In the genomic region with DNA sequence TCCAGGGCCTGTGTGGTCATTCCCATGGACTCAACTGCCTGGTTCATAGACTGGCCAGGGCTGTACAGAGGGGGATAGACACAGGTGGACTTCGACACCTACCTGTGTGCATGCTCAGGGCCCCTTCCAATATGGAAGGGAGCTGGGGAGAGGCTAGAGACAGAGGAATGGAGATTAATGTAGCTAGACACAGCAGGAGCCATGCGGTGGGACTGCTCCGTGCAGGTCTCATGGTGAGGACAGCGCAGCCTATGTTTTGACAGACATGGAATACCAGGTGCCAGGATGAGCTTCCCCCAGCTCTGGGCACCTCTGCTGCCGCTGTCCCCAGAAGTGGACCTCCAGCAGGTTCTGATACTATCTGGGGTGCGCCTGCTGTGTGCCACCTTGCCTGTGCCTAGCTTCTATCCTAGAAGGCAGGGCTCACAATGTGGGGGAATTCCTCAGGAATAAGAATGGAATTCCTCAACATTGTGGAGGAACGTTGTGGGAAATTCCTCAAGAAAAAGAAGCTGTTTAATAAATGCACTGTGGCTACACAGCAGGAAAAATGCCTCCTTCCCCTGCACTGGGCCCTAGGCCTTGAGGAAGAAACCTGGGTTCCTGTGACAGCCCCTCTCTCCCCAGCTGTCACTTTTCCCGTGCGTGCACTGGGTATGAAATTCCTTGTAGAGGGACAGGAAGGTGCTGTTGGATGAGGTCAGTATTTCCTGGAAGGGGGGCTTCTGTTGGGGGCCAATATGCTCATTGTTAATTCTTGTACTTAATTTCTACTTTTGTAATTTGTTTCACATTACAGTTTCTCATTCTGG, we compare ENCODE assay signal across 27 cellular contexts. TPM values are rescaled to one million over a fixed set of nuclear protein-coding genes. Genes with fewer than 3 reads are reported as not detected.
A peak's percentile ranks its signal among the peaks of the same experiment; 100 is the strongest.
DNase-seq lines count a peak whose midpoint lies in the region; TF ChIP-seq lines count a peak whose summit lies in the region.
"Had no signal": no experiment of that assay in that cellular context is flagged by ENCODE, and none has a peak within 500 bp of the region (broad histone marks: within the 10 kb centered on the region; RNA-seq: fewer than 3 reads in every experiment).

No MANE protein-coding gene starts in this region.

- no peak overlapping the region for H3K4me2 ChIP-seq in neuronal stem cell (ENCODE audit: insufficient read depth, low read length, poor library complexity, severe bottlenecking)
- H3K4me2 ChIP-seq: A549, PC-9 had no signal

- H3K4ac ChIP-seq in neuronal stem cell (ENCODE audit: low read length), result no peak overlapping the region

- no peak overlapping the region for H2BK12ac ChIP-seq in neuronal stem cell (ENCODE audit: low read length)

- peaks cover 43% of the 10 kb centered on the region for H3K4me1 ChIP-seq in left ventricle myocardium inferior
- peaks cover 0 to 24% of the 10 kb centered on the region in 2 donors for H3K4me1 ChIP-seq in right atrium auricular region
- H3K4me1 ChIP-seq in neuronal stem cell (ENCODE audit: control insufficient read depth in 2 of 2, insufficient read depth in 1 of 2, low read depth in 1 of 2, low read length in 2 of 2), result no peaks in the 10 kb centered on the region
- H3K4me1 ChIP-seq in vagina, result peaks cover 81% of the 10 kb centered on the region
- H3K4me1 ChIP-seq: A549, uterus had no signal

- no peak overlapping the region for H3K9ac ChIP-seq in neuronal stem cell (ENCODE audit: low read depth, low read length, poor library complexity)

- H3K79me1 ChIP-seq in neuronal stem cell (ENCODE audit: low read depth, low read length), result no peaks in the 10 kb centered on the region

- no CpG with 5 or more reads among the region's 9 CpGs for WGBS in neuronal stem cell (ENCODE audit: extremely low coverage in 2 of 2, insufficient read length in 2 of 2, insufficient replicate concordance in 1 of 2), 2 donors

- H3K4me3 ChIP-seq in left ventricle myocardium inferior (no peak overlapping the region), right atrium auricular region (no peak overlapping the region), fibroblast of pulmonary artery (replicated peaks; ENCODE audit: low read depth, low read length) (peak overlapping the region; percentile 6), neuronal stem cell (ENCODE audit: low read length in 2 of 2) (no peak overlapping the region), vagina (no peak overlapping the region)
- H3K4me3 ChIP-seq: A549, PC-9, uterus had no signal

- intact Hi-C loops in left ventricle myocardium inferior (cut with micrococcal nuclease), result no loop called here
- intact Hi-C loops in vagina (cut with DNase I), result no loop called here

- TF ChIP-seq CTCF in left ventricle myocardium inferior (IDR thresholded peaks at IDR 0.05; ENCODE audit: borderline replicate concordance) (no peak), right atrium auricular region (IDR thresholded peaks at IDR 0.05) (no peak), fibroblast of pulmonary artery (IDR thresholded peaks at IDR 0.05; ENCODE audit: low read length, missing control alignments) (no peak), vagina (IDR thresholded peaks at IDR 0.05) (no peak)

- DNase-seq in left ventricle myocardium inferior (no peak), right atrium auricular region (ENCODE audit: low spot score) (no peak), fibroblast of pulmonary artery (ENCODE audit: low read depth) (no peak), neuronal stem cell (ENCODE audit: low spot score) (no peak), vagina (ENCODE audit: extremely low spot score in 2 of 2) (no peak), T-helper 9 cell (no peak), inferior parietal cortex (ENCODE audit: extremely low spot score) (no peak), NCI-H2081 treated with DMSO at 0.1 percent for 48 hours (lab: John Stamatoyannopoulos, UW) (no peak)
- DNase-seq: activated CD4-positive, alpha-beta T cell treated with anti-CD3 and anti-CD28 coated beads for 1 hour; activated CD8-positive, alpha-beta T cell treated with anti-CD3 and anti-CD28 coated beads, Interleukin-2, amount 10 ng/mL, durations not matched to agents 7 days and 5 days; activated naive CD4-positive, alpha-beta T cell treated with anti-CD3 and anti-CD28 coated beads, Interleukin-2, amount 50 U/mL, for 16 hours; amniotic stem cell; CD4-positive, alpha-beta memory T cell; DND-41; Karpas-422; kidney; NCI-H1417 treated with DMSO at 0.1 percent for 48 hours; NCI-H2081; NCI-H226; NCI-H69; PC-9; substantia nigra; uterus had no signal

- H3K27ac ChIP-seq in left ventricle myocardium inferior (replicated peaks) (peak overlapping the region; percentile 58), right atrium auricular region (peak overlapping the region in 1 of 2 donors; percentile 16), neuronal stem cell (replicated peaks; ENCODE audit: low read length) (no peak overlapping the region), vagina (peak overlapping the region; percentile 68)
- H3K27ac ChIP-seq: A549, neutrophil, PC-9, uterus had no signal

- H4K91ac ChIP-seq in neuronal stem cell (ENCODE audit: low read depth, low read length, poor library complexity), result no peak overlapping the region

- no peak overlapping the region for H2BK15ac ChIP-seq in neuronal stem cell (ENCODE audit: low read length)

- no peak overlapping the region for H2AFZ ChIP-seq in neuronal stem cell (ENCODE audit: low read length)
- H2AFZ ChIP-seq: PC-9 had no signal

- no peak overlapping the region for H2BK120ac ChIP-seq in neuronal stem cell (ENCODE audit: low read depth, low read length)

- H3K27me3 ChIP-seq in left ventricle myocardium inferior (ENCODE audit: low read depth) (no peaks in the 10 kb centered on the region), right atrium auricular region (no peaks in the 10 kb centered on the region), neuronal stem cell (ENCODE audit: control insufficient read depth in 3 of 3, insufficient read depth in 3 of 3, low read depth in 1 of 3, low read length in 3 of 3) (no peaks in the 10 kb centered on the region), vagina (no peaks in the 10 kb centered on the region)
- H3K27me3 ChIP-seq: neutrophil, uterus had no signal

- no peak overlapping the region for H3K14ac ChIP-seq in neuronal stem cell (ENCODE audit: low read length)

- peaks cover 30% of the 10 kb centered on the region for H3K36me3 ChIP-seq in left ventricle myocardium inferior
- peaks cover 31% of the 10 kb centered on the region for H3K36me3 ChIP-seq in right atrium auricular region
- no peaks in the 10 kb centered on the region for H3K36me3 ChIP-seq in neuronal stem cell (replicated peaks in 1 of 2; ENCODE audit: control insufficient read depth in 2 of 2, insufficient read depth in 2 of 2, low read length in 2 of 2)
- peaks cover 0 to 19% of the 10 kb centered on the region in 2 donors for H3K36me3 ChIP-seq in vagina
- H3K36me3 ChIP-seq: uterus had no signal

- no peak overlapping the region for H2BK5ac ChIP-seq in neuronal stem cell (ENCODE audit: low read length)

- H3K9me3 ChIP-seq in left ventricle myocardium inferior (replicated peaks) (peaks cover 50% of the 10 kb centered on the region), right atrium auricular region (peaks cover 0 to 41% of the 10 kb centered on the region in 2 donors), neuronal stem cell (replicated peaks in 1 of 2; ENCODE audit: control insufficient read depth in 2 of 2, insufficient read depth in 1 of 2, low read depth in 1 of 2, low read length in 2 of 2) (peaks cover 3 to 8% of the 10 kb centered on the region in 2 donors), vagina (no peaks in the 10 kb centered on the region)
- H3K9me3 ChIP-seq: neutrophil, uterus had no signal

- no peak for TF ChIP-seq POLR2A in vagina (IDR thresholded peaks at IDR 0.05)

- H4K8ac ChIP-seq in neuronal stem cell (ENCODE audit: low read depth, low read length), result no peak overlapping the region

- no peak overlapping the region for H3K23ac ChIP-seq in neuronal stem cell (ENCODE audit: low read depth, low read length, poor library complexity)

- peak overlapping the region; percentile 13 for H3K18ac ChIP-seq in neuronal stem cell (ENCODE audit: low read length)

- no peak overlapping the region for H2AK5ac ChIP-seq in neuronal stem cell (ENCODE audit: low read depth, low read length)

RNA-seq across cellular contexts. Expression of gene IL1R1, which starts 7.3 kb away (rescaled TPM):
- total RNA-seq in left ventricle myocardium inferior, result 22.6 TPM
- total RNA-seq in right atrium auricular region, result 10 to 100 TPM; 28.7 to 86.2 TPM
- 0.32 TPM for polyA plus RNA-seq in neuronal stem cell (2013, experiment 1 of 2)
- 0.25 TPM for polyA plus RNA-seq in neuronal stem cell (2013, experiment 2 of 2)
- 79.6 TPM for total RNA-seq in vagina
- total RNA-seq: activated CD8-positive, alpha-beta T cell treated with anti-CD3 and anti-CD28 coated beads, Interleukin-2, amount 10 ng/mL, durations not matched to agents 7 days and 5 days had no signal

RNA-seq across cellular contexts. Expression of gene IL1RL2, which starts 37.0 kb away (rescaled TPM):
- total RNA-seq in left ventricle myocardium inferior (0.30 TPM), right atrium auricular region (under 1 TPM in 1 of 2 donors, not detected in 1; 0.55 TPM), vagina (5.2 TPM)
- not detected for polyA plus RNA-seq in neuronal stem cell (2013, experiment 1 of 2)
- polyA plus RNA-seq in neuronal stem cell (2013, experiment 2 of 2), result not detected
- total RNA-seq: activated CD8-positive, alpha-beta T cell treated with anti-CD3 and anti-CD28 coated beads, Interleukin-2, amount 10 ng/mL, durations not matched to agents 7 days and 5 days; sciatic nerve; T-helper 2 cell treated with Interferon-gamma antibody and Interleukin-4, amounts not matched to agents 100 ng/mL and 5 ng/mL, for 36 hours had no signal
- polyA plus RNA-seq: CD4-positive, alpha-beta memory T cell had no signal
